ENCODE assay signal across 9 cellular contexts in the genomic region with DNA sequence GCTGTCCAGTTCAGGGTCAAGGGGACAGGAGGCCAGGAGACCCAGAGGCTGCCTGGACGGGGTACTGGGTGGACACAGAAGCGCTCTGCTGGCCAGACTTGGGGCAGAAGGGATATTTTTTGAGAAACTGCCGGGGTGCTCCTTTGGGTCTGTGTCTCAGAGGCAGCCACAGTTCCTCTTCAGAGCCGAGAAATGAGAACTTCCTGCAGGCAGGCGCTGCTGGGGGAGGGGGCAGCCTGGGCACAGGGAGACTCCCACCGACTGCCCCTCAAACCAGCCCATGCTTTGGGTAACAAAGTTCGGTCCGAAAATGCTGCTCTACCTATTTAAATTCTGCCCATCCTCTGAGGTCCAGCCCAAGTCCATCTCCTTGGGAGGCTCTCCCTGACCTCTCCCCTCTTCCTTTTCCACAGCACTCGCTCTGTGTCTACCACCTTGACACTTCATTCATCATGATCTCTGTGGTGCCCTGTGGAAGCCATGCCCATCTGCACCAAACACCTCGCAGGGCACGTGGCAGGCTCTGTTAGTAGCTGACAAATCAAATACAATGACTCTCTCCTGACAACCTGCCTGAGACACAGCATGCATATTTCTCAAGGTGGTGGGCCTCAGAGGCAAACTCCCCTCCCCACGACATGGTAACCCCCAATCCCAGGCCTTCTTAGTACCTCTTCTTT. TPM values are rescaled to one million over a fixed set of nuclear protein-coding genes. Genes with fewer than 3 reads are reported as not detected.
DNase-seq lines count a peak whose midpoint lies in the region; ATAC-seq and TF ChIP-seq lines count a peak whose summit lies in the region.
"Had no signal": no experiment of that assay in that cellular context is flagged by ENCODE, and none has a peak within 500 bp of the region (broad histone marks: within the 10 kb centered on the region; RNA-seq: fewer than 3 reads in every experiment).

No MANE protein-coding gene starts in this region.

- DNase-seq in GDM1 (lab: John Stamatoyannopoulos, UW) (peak; percentile 15), OCI-LY7 (ENCODE audit: low spot score) (no peak), psoas muscle (no peak), Caco-2 (no peak), ureter (ENCODE audit: low spot score) (no peak)
- DNase-seq in effector memory CD4-positive, alpha-beta T cell, result no peak
- DNase-seq in activated effector memory CD4-positive, alpha-beta T cell treated with anti-CD3 and anti-CD28 coated beads, Interleukin-2, amount 50 U/mL, for 16 hours, result no peak
- DNase-seq: NCI-H1105 treated with DMSO at 0.1 percent for 48 hours had no signal

- H3K27me3 Mint-ChIP-seq in Caco-2 (ENCODE audit: insufficient read depth, unreplicated experiment), result no peaks in the 10 kb centered on the region

- H3K9me3 ChIP-seq in OCI-LY7 (ENCODE audit: low read length), result no peaks in the 10 kb centered on the region
- no peaks in the 10 kb centered on the region for H3K9me3 ChIP-seq in effector memory CD4-positive, alpha-beta T cell (ENCODE audit: control insufficient read depth, low read length)
- no peaks in the 10 kb centered on the region for H3K9me3 ChIP-seq in psoas muscle
- no peaks in the 10 kb centered on the region for H3K9me3 ChIP-seq in Caco-2
- H3K9me3 ChIP-seq: SJSA1 had no signal

- H3K4me1 ChIP-seq in OCI-LY7 (ENCODE audit: insufficient read depth, low read length, poor library complexity, severe bottlenecking) (peaks cover 53% of the 10 kb centered on the region), psoas muscle (peaks cover 98% of the 10 kb centered on the region), Caco-2 (peaks cover 9% of the 10 kb centered on the region; the same call in 1 of the 2 replicates)
- H3K4me1 ChIP-seq in effector memory CD4-positive, alpha-beta T cell (ENCODE audit: control insufficient read depth, insufficient read depth, low read length, poor library complexity, severe bottlenecking), result peaks cover 66% of the 10 kb centered on the region

- H3K27ac ChIP-seq in OCI-LY7 (ENCODE audit: low read depth, low read length, poor library complexity, severe bottlenecking) (no peak overlapping the region), psoas muscle (peak overlapping the region; percentile 23)
- H3K27ac ChIP-seq in effector memory CD4-positive, alpha-beta T cell (ENCODE audit: insufficient read depth, low read length, poor library complexity, severe bottlenecking), result peak overlapping the region; percentile 48
- H3K27ac ChIP-seq: SJSA1 had no signal

- H3K4me3 ChIP-seq in OCI-LY7 (ENCODE audit: low read depth, low read length, poor library complexity, severe bottlenecking) (no peak overlapping the region), psoas muscle (no peak overlapping the region), Caco-2 (ENCODE audit: low read depth, low read length) (no peak overlapping the region)
- peak overlapping the region; percentile 14 for H3K4me3 ChIP-seq in effector memory CD4-positive, alpha-beta T cell (ENCODE audit: insufficient read depth, low read depth, low read length, poor library complexity, severe bottlenecking)
- H3K4me3 ChIP-seq: SJSA1 had no signal

- WGBS in psoas muscle, 3 donors, result 73 to 75% (median 74%) methylated on average over 12 of the region's 12 CpGs

- H3K36me3 ChIP-seq in OCI-LY7 (ENCODE audit: insufficient read depth, low read length), result peaks cover 30% of the 10 kb centered on the region
- H3K36me3 ChIP-seq in effector memory CD4-positive, alpha-beta T cell (ENCODE audit: control insufficient read depth, insufficient read depth, low read length), result peaks cover 25% of the 10 kb centered on the region
- H3K36me3 ChIP-seq in psoas muscle (ENCODE audit: insufficient read depth in 1 of 2, low read depth in 1 of 2), result peaks cover 0 to 7% of the 10 kb centered on the region in 2 donors
- no peaks in the 10 kb centered on the region for H3K36me3 ChIP-seq in Caco-2 (ENCODE audit: control insufficient read depth, insufficient read depth, low read length)

- no peaks in the 10 kb centered on the region for H3K9me2 ChIP-seq in OCI-LY7 (ENCODE audit: insufficient read depth, low read length)

- TF ChIP-seq CTCF in OCI-LY7 (conservative IDR thresholded peaks at IDR 0.05; ENCODE audit: low read length), result no peak
- TF ChIP-seq CTCF in psoas muscle (IDR thresholded peaks at IDR 0.05), result no peak
- TF ChIP-seq CTCF in Caco-2 (IDR thresholded peaks at IDR 0.05; ENCODE audit: insufficient read depth in 1 of 2, low read depth in 1 of 2, low read length in 1 of 2, severe bottlenecking in 1 of 2, unreplicated experiment in 1 of 2), result no peak

- H3K4me2 ChIP-seq in OCI-LY7 (ENCODE audit: low read length), result peak overlapping the region; percentile 31

- ATAC-seq in psoas muscle, result no peak

- H3K9me3 Mint-ChIP-seq in Caco-2 (ENCODE audit: unreplicated experiment), result no peaks in the 10 kb centered on the region

- peaks cover 1% of the 10 kb centered on the region for H3K4me1 Mint-ChIP-seq in Caco-2 (ENCODE audit: low read depth, unreplicated experiment)

- BruUV-seq in OCI-LY7 (replicated peaks; lab: Mats Ljungman, UMichigan) (no TSS peak), Caco-2 (replicated peaks; lab: Mats Ljungman, UMichigan) (no TSS peak)

- CTCF ChIA-PET in OCI-LY7 (lab: Charles Lee; ENCODE audit: unreplicated experiment), result no interaction called here
- CTCF ChIA-PET in Caco-2 (lab: Charles Lee), result interaction anchor here (3.0 to 3.9 kb wide), 2 partner anchors 32 to 35 kb away, joined by 7 to 26 read pairs; no protein-coding TSS in a partner anchor

- H3K4me3 Mint-ChIP-seq in Caco-2 (ENCODE audit: unreplicated experiment), result no peak overlapping the region

- intact Hi-C loops in OCI-LY7 (cut with micrococcal nuclease; ENCODE audit: unreplicated experiment), result no loop called here
- intact Hi-C loops in psoas muscle (cut with DNase I), result no loop called here
- intact Hi-C loops in Caco-2 (cut with micrococcal nuclease; ENCODE audit: unreplicated experiment), result no loop called here

- peaks cover 21% of the 10 kb centered on the region; the same call in 1 of the 2 replicates for H3K79me2 ChIP-seq in OCI-LY7 (ENCODE audit: insufficient read depth, low read depth, low read length)

- H3K27ac Mint-ChIP-seq in Caco-2 (ENCODE audit: unreplicated experiment), result no peak overlapping the region

- no peaks in the 10 kb centered on the region for H3K27me3 ChIP-seq in effector memory CD4-positive, alpha-beta T cell (replicated peaks; ENCODE audit: control insufficient read depth, insufficient read depth, low read length, poor library complexity, severe bottlenecking)
- H3K27me3 ChIP-seq in psoas muscle (ENCODE audit: insufficient read depth in 3 of 3, low read length in 2 of 3) (no peaks in the 10 kb centered on the region), Caco-2 (replicated peaks; ENCODE audit: control insufficient read depth, insufficient read depth, low read length) (no peaks in the 10 kb centered on the region)
- H3K27me3 ChIP-seq: SJSA1 had no signal

- peaks cover 24% of the 10 kb centered on the region for H4K20me1 ChIP-seq in OCI-LY7 (ENCODE audit: insufficient read depth, low read length)

- POLR2A ChIA-PET in OCI-LY7 (lab: Charles Lee) (interaction anchor here (0.6 to 1.4 kb wide), 3 partner anchors 13 to 45 kb away, joined by 5 to 8 read pairs (median 6); a partner anchor contains a TSS), Caco-2 (lab: Charles Lee) (no interaction called here)

- H3K36me3 Mint-ChIP-seq in Caco-2 (ENCODE audit: insufficient read depth, unreplicated experiment), result peaks cover 22% of the 10 kb centered on the region

- no peak overlapping the region for H2AFZ ChIP-seq in OCI-LY7 (ENCODE audit: low read length)

RNA-seq across cellular contexts. Expression of a gene that starts 16.4 kb away (rescaled TPM):
- 38.4 and 45.9 TPM in 2 replicates for total RNA-seq in OCI-LY7 (2014; rRNA removed; shearing (Covaris generic))
- total RNA-seq in OCI-LY7 (2022) (130 and 131 TPM in 2 replicates), psoas muscle (10 to 100 TPM; 21.4 to 27.8 (median 23.5) TPM), Caco-2 (2022) (71.2 and 71.9 TPM in 2 replicates), ureter (144 TPM)
- polyA plus RNA-seq in psoas muscle, result 10 to 100 TPM; 11.0 to 25.2 (median 13.6) TPM

RNA-seq across cellular contexts. Expression of a gene that starts 30.3 kb away (rescaled TPM):
- 3.8 and 9.6 TPM in 2 replicates for total RNA-seq in OCI-LY7 (2014; rRNA removed; shearing (Covaris generic))
- 8.6 and 12.0 TPM in 2 replicates for total RNA-seq in OCI-LY7 (2022)
- total RNA-seq in psoas muscle, result 10 to 100 TPM; 21.8 to 28.7 (median 27.3) TPM
- polyA plus RNA-seq in psoas muscle, result 10 to 100 TPM; 12.7 to 23.5 (median 19.6) TPM
- total RNA-seq in Caco-2 (2022), result 34.3 and 37.5 TPM in 2 replicates
- 41.3 TPM for total RNA-seq in ureter

RNA-seq across cellular contexts. Expression of a gene that starts 44.7 kb away (rescaled TPM):
- total RNA-seq in OCI-LY7 (2014; rRNA removed; shearing (Covaris generic)), result 0.69 and 0.80 TPM in 2 replicates
- total RNA-seq in OCI-LY7 (2022) (2.9 and 4.7 TPM in 2 replicates), psoas muscle (10 to 100 TPM in 2 of 4 donors, 1 to 10 TPM in 2; 5.1 to 28.8 (median 11.7) TPM), Caco-2 (2022) (1.2 and 2.3 TPM in 2 replicates), ureter (83.4 TPM)
- 10 to 100 TPM; 11.7 to 29.9 (median 15.0) TPM for polyA plus RNA-seq in psoas muscle
